In the genomic region with DNA sequence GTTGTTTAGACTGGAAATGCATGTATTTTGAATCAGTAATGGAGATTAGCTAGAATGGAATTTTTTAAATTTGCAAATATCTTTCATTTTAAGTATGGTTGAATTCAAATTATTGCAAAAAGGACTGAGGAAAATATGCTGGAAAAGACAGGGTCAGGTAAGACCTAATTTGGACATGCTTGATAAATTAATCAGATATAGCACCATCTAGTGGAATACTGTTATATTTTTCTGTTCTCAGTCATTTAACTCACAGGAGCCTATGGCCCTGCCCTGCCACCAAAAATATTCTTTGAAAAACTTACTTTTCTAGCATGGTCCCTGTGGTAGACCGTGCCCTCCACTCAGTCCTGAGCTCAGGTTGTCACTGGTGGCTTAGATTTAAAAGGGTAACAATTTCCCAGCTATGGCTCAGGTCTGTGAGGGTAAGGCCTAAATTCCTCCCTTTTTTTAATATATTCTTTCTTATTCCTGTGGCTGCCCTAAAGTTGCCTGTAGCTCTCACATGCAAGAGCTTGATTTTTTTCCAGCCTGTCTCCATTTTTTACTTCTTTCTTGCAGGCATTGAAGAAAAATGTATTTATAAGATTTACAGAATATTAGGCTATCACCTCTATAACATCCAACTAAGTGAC, we compare ENCODE assay signal across 9 cellular contexts. TPM values are rescaled to one million over a fixed set of nuclear protein-coding genes. Genes with fewer than 3 reads are reported as not detected.
DNase-seq lines count a peak whose midpoint lies in the region; ATAC-seq and TF ChIP-seq lines count a peak whose summit lies in the region.
"Had no signal": no experiment of that assay in that cellular context is flagged by ENCODE, and none has a peak within 500 bp of the region (broad histone marks: within the 10 kb centered on the region; RNA-seq: fewer than 3 reads in every experiment).

No MANE protein-coding gene starts in this region.

- H3K4me1 ChIP-seq in Panc1 (ENCODE audit: control insufficient read depth, insufficient read depth, low read length), result no peaks in the 10 kb centered on the region

- no peak overlapping the region for H3K4me3 Mint-ChIP-seq in effector memory CD8-positive, alpha-beta T cell
- H3K4me3 Mint-ChIP-seq: activated naive CD4-positive, alpha-beta T cell treated with anti-CD3 and anti-CD28 coated beads, Interleukin-2, amount 50 U/mL, for 24 hours; stimulated activated naive CD8-positive, alpha-beta T cell treated with anti-CD3 and anti-CD28 coated beads, Interleukin-15, Interleukin-2, amounts not matched to agents 100 ng/mL and 50 ng/mL, for 24 hours had no signal

- H3K9me3 ChIP-seq in Panc1 (ENCODE audit: control insufficient read depth, insufficient read depth, low read depth, low read length), result peaks cover 23% of the 10 kb centered on the region

- no peaks in the 10 kb centered on the region for H3K36me3 Mint-ChIP-seq in effector memory CD8-positive, alpha-beta T cell (ENCODE audit: insufficient read depth)

- CTCF ChIA-PET in Panc1 (lab: Charles Lee), result interaction anchor here (1.2 kb wide), 1 partner anchor 66 kb away, joined by 7 read pairs; a partner anchor contains a TSS

- ATAC-seq in GM21529 (IDR thresholded peaks at IDR 0.05; ENCODE audit: unreplicated experiment) (peak; percentile 86), Panc1 (peak; percentile 87)
- ATAC-seq in effector memory CD8-positive, alpha-beta T cell (replicated peaks), result peak; percentile 56

- POLR2A ChIA-PET in Panc1 (lab: Charles Lee), result no interaction called here

- intact Hi-C loops in Panc1 (cut with micrococcal nuclease; ENCODE audit: unreplicated experiment), result loop anchor here (2.0 kb wide), 1 partner anchor 118 kb away; no protein-coding TSS in a partner anchor

- no peak overlapping the region for H3K4me3 ChIP-seq in Panc1 (ENCODE audit: low read depth in 2 of 2, low read length in 2 of 2)

- peak; percentile 81 for TF ChIP-seq CTCF in Panc1 (IDR thresholded peaks at IDR 0.05)

- no peak overlapping the region for H3K27ac ChIP-seq in Panc1 (ENCODE audit: low read length)

- H3K4me1 Mint-ChIP-seq in effector memory CD8-positive, alpha-beta T cell (ENCODE audit: low read depth in 2 of 2), result no peaks in the 10 kb centered on the region
- H3K4me1 Mint-ChIP-seq: activated naive CD4-positive, alpha-beta T cell treated with anti-CD3 and anti-CD28 coated beads, Interleukin-2, amount 50 U/mL, for 24 hours had no signal

- no TSS peak for BruUV-seq in Panc1 (replicated peaks; lab: Mats Ljungman, UMichigan)

- in situ Hi-C loops in Panc1 (cut with HindIII; ENCODE audit: low pct_unique_long_range_greater_than_20kb, low sequenced_read_pairs), result no loop called here

- no peak overlapping the region for H3K27ac Mint-ChIP-seq in effector memory CD8-positive, alpha-beta T cell
- H3K27ac Mint-ChIP-seq: activated naive CD4-positive, alpha-beta T cell treated with anti-CD3 and anti-CD28 coated beads, Interleukin-2, amount 50 U/mL, for 24 hours; stimulated activated naive CD8-positive, alpha-beta T cell treated with anti-CD3 and anti-CD28 coated beads, Interleukin-15, Interleukin-2, amounts not matched to agents 100 ng/mL and 50 ng/mL, for 24 hours had no signal

- no peaks in the 10 kb centered on the region for H3K36me3 ChIP-seq in Panc1 (ENCODE audit: control insufficient read depth, insufficient read depth, low read length)

- H3K27me3 Mint-ChIP-seq in effector memory CD8-positive, alpha-beta T cell, result peaks cover 10 to 17% of the 10 kb centered on the region in 2 donors

- DNase-seq in GF-D8 (lab: John Stamatoyannopoulos, UW) (peak; percentile 59), Kasumi-1 (lab: John Stamatoyannopoulos, UW) (peak; percentile 52 to 78), Panc1 (ENCODE audit: low read depth, low spot score) (peak; percentile 68), midbrain (lab: John Stamatoyannopoulos, UW) (peak; percentile 38)
- no peak for DNase-seq in effector memory CD8-positive, alpha-beta T cell
- DNase-seq in stimulated activated CD4-positive, alpha-beta T cell treated with anti-CD3 and anti-CD28 coated beads, Interleukin-2, amount 100 ng/mL, for 24 hours, result no peak

- peaks cover 7 to 10% of the 10 kb centered on the region in 2 donors for H3K9me3 Mint-ChIP-seq in effector memory CD8-positive, alpha-beta T cell

- no peaks in the 10 kb centered on the region for H3K27me3 ChIP-seq in Panc1 (ENCODE audit: control insufficient read depth, insufficient read depth, low read length)

RNA-seq across cellular contexts. Expression of a gene that starts 25.3 kb away (rescaled TPM):
- 21.2 TPM for total RNA-seq in Panc1 (2021; ENCODE audit: unreplicated experiment)
- 6.8 TPM for polyA plus RNA-seq in Panc1 (2012; ENCODE audit: insufficient read length)

Comparison
In these comparisons a context has a peak if more than half of its experiments do, and no peak if none do; other contexts are left out.
1. DNase-seq: peak in GF-D8 (single experiment), Kasumi-1 (2 of 2), Panc1 (single experiment) and midbrain (single experiment); none in effector memory CD8-positive, alpha-beta T cell (0 of 3) and stimulated activated CD4-positive, alpha-beta T cell treated with anti-CD3 and anti-CD28 coated beads, Interleukin-2, amount 100 ng/mL, for 24 hours (0 of 2).
2. Peak in every context shown above with its lines, with median percentiles within 50 percentile points of each other: ATAC-seq.